In the genomic region with DNA sequence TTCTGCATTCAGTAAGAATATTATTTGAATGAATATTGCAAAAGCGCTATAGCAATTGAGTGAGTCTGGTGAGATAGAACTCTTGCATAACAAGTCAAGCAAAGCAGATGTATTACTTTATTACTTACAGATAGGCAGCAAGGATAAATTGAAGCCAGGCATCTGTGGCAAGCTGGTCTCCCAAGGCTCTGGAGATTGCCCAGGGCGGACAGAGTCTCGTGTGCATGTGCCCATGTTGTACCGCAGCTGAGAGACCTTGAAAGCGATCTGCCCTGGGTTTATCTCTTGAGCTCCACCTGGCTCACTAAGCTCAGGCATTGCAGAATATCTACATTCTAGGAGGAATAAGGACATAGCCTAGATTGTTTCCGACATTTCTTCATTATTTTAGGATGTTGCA, we compare ENCODE assay signal across 8 cellular contexts.
"Had no signal": no experiment of that assay in that cellular context is flagged by ENCODE, and none has a peak within 500 bp of the region (broad histone marks: within the 10 kb centered on the region; RNA-seq: fewer than 3 reads in every experiment).

No MANE protein-coding gene starts in this region.

- FAIRE-seq: G401.6, GM12878, GM12891, GM12892, GM18507, GM19239 had no signal

- ATAC-seq: GM12878 had no signal

- H3K4me3 ChIP-seq: GM12878 had no signal

- DNase-seq: GDM1, GF-D8 had no signal
